13 cellular contexts compared by ENCODE assay signal in genomic region chr13:40152145-40152544, GRCh38.
DNase-seq lines count a peak whose midpoint lies in the region; ATAC-seq and TF ChIP-seq lines count a peak whose summit lies in the region.
"Had no signal": no experiment of that assay in that cellular context is flagged by ENCODE, and none has a peak within 500 bp of the region (broad histone marks: within the 10 kb centered on the region; RNA-seq: fewer than 3 reads in every experiment).

No MANE protein-coding gene starts in this region.

- WGBS in mammary epithelial cell (ENCODE audit: low coverage, missing lambda C conversion rate): 69% methylated on average over 3 of the region's 3 CpGs
- 77% methylated on average over 2 of the region's 3 CpGs for WGBS in mesenchymal stem cell

- TF ChIP-seq CTCF in C4-2B (conservative IDR thresholded peaks at IDR 0.05) (peak; percentile 4; the same call in 1 of the 2 replicates), Loucy (conservative IDR thresholded peaks at IDR 0.05; ENCODE audit: low read length) (peak; percentile 28), mammary epithelial cell (conservative IDR thresholded peaks at IDR 0.05 in 1 of 2, IDR thresholded peaks at IDR 0.05 in 1 of 2; ENCODE audit: extremely low read depth in 1 of 2, insufficient read depth in 1 of 2, low read depth in 1 of 2, low read length in 2 of 2) (peak in 1 of 2 donors; percentile 24), WERI-Rb-1 (IDR thresholded peaks at IDR 0.05; ENCODE audit: low read depth, low read length) (no peak), GM23338 (conservative IDR thresholded peaks at IDR 0.05; ENCODE audit: low read depth in 2 of 2) (no peak)

- H2BK120ac ChIP-seq in mesenchymal stem cell (ENCODE audit: low read depth, low read length): no peak overlapping the region

- H3K9me2 ChIP-seq in Loucy (replicated peaks; ENCODE audit: low read depth, low read length): no peaks in the 10 kb centered on the region
- H3K9me2 ChIP-seq in GM23338 (ENCODE audit: insufficient read depth): peaks cover 14% of the 10 kb centered on the region; the same call in 1 of the 2 replicates

- H3K18ac ChIP-seq in mesenchymal stem cell (ENCODE audit: low read depth in 1 of 2, low read length in 2 of 2): no peak overlapping the region

- H3K79me1 ChIP-seq in mesenchymal stem cell (replicated peaks; ENCODE audit: low read length, poor library complexity, severe bottlenecking): no peaks in the 10 kb centered on the region

- CTCF ChIA-PET in mammary epithelial cell (lab: Charles Lee; ENCODE audit: low non-redundant PET): no interaction called here

- H3K4ac ChIP-seq in mesenchymal stem cell (ENCODE audit: low read depth in 1 of 2, low read length in 2 of 2): no peak overlapping the region

- no peak overlapping the region for H3K27ac Mint-ChIP-seq in GM23338
- H3K27ac Mint-ChIP-seq: activated T-helper 1 cell treated with anti-CD3 and anti-CD28 coated beads, Interleukin-12 subunit alpha, Interleukin-12 subunit beta, Interleukin-2, Interleukin-4 antibody, amounts not matched to agents 30 ng/mL and 10 ng/mL and 1 ng/mL, durations not matched to agents 14 hours and 24 hours and 36 hours; neural progenitor cell had no signal

- H3K9me3 Mint-ChIP-seq in GM23338: no peaks in the 10 kb centered on the region
- H3K9me3 Mint-ChIP-seq: activated T-helper 1 cell treated with anti-CD3 and anti-CD28 coated beads, Interleukin-12 subunit alpha, Interleukin-12 subunit beta, Interleukin-2, Interleukin-4 antibody, amounts not matched to agents 30 ng/mL and 10 ng/mL and 1 ng/mL, durations not matched to agents 14 hours and 24 hours and 36 hours had no signal

- no peaks in the 10 kb centered on the region for H3K27me3 Mint-ChIP-seq in GM23338 (ENCODE audit: insufficient read depth, low read depth, poor library complexity)

- H2BK15ac ChIP-seq in mesenchymal stem cell (ENCODE audit: low read depth, poor library complexity, severe bottlenecking): no peak overlapping the region

- H3K4me1 ChIP-seq in Loucy (ENCODE audit: insufficient read depth, low read length, poor library complexity, severe bottlenecking) (no peaks in the 10 kb centered on the region), mammary epithelial cell (ENCODE audit: insufficient read depth, low read length) (peaks cover 7% of the 10 kb centered on the region), mesenchymal stem cell (ENCODE audit: control insufficient read depth, insufficient read depth, low read depth, low read length) (peaks cover 4% of the 10 kb centered on the region), GM23338 (ENCODE audit: insufficient read depth) (no peaks in the 10 kb centered on the region)

- H3K79me2 ChIP-seq in Loucy (ENCODE audit: insufficient read depth, low read length): no peaks in the 10 kb centered on the region
- H3K79me2 ChIP-seq in mammary epithelial cell (ENCODE audit: insufficient read depth, low read length): no peaks in the 10 kb centered on the region
- H3K79me2 ChIP-seq in GM23338 (replicated peaks; ENCODE audit: insufficient read depth): no peaks in the 10 kb centered on the region

- dilution Hi-C loops in mammary epithelial cell (cut with HindIII; ENCODE audit: low sequenced_read_pairs): no loop called here

- no peaks in the 10 kb centered on the region for H3F3A ChIP-seq in Loucy (ENCODE audit: low read depth)
- no peaks in the 10 kb centered on the region for H3F3A ChIP-seq in GM23338 (replicated peaks; ENCODE audit: low read depth)

- H3K23ac ChIP-seq in mesenchymal stem cell (ENCODE audit: low read length in 2 of 2): no peak overlapping the region

- H2AK5ac ChIP-seq in mesenchymal stem cell (ENCODE audit: low read length, severe bottlenecking): no peak overlapping the region

- no peaks in the 10 kb centered on the region for H3K27me3 ChIP-seq in Loucy (ENCODE audit: insufficient read depth, low read length, poor library complexity, severe bottlenecking)
- no peaks in the 10 kb centered on the region for H3K27me3 ChIP-seq in mammary epithelial cell (ENCODE audit: insufficient read depth, low read length)
- no peaks in the 10 kb centered on the region for H3K27me3 ChIP-seq in mesenchymal stem cell (ENCODE audit: control insufficient read depth in 1 of 2, insufficient read depth in 1 of 2, low read length in 2 of 2)
- H3K27me3 ChIP-seq in WERI-Rb-1 (ENCODE audit: insufficient read depth, low read depth, severe bottlenecking): no peaks in the 10 kb centered on the region
- no peaks in the 10 kb centered on the region for H3K27me3 ChIP-seq in GM23338 (ENCODE audit: insufficient read depth)
- H3K27me3 ChIP-seq: neural progenitor cell had no signal

- intact Hi-C loops in mammary epithelial cell (cut with micrococcal nuclease): loop anchor here (5.0 kb wide), 1 partner anchor 45 kb away; no protein-coding TSS in a partner anchor

- BruUV-seq in mammary epithelial cell (replicated peaks; lab: Mats Ljungman, UMichigan): no TSS peak

- no peak for ATAC-seq in GM23338
- ATAC-seq in stimulated activated naive CD8-positive, alpha-beta T cell treated with anti-CD3 and anti-CD28 coated beads, Interleukin-15, Interleukin-2, amounts not matched to agents 100 U/mL and 50 U/mL, for 24 hours: no peak

- H4K8ac ChIP-seq in mesenchymal stem cell (ENCODE audit: low read length): no peak overlapping the region

- no peaks in the 10 kb centered on the region for H3K36me3 Mint-ChIP-seq in GM23338 (ENCODE audit: low read depth)
- H3K36me3 Mint-ChIP-seq: neural progenitor cell had no signal

- no peak overlapping the region for H2AFZ ChIP-seq in Loucy (ENCODE audit: low read length)
- no peak overlapping the region for H2AFZ ChIP-seq in mammary epithelial cell (ENCODE audit: low read depth, low read length)
- H2AFZ ChIP-seq in mesenchymal stem cell (ENCODE audit: low read depth, low read length): no peak overlapping the region
- no peak overlapping the region for H2AFZ ChIP-seq in GM23338
- H2AFZ ChIP-seq: neural progenitor cell had no signal

- H3K4me3 Mint-ChIP-seq in GM23338: no peak overlapping the region
- H3K4me3 Mint-ChIP-seq: activated T-helper 1 cell treated with anti-CD3 and anti-CD28 coated beads, Interleukin-12 subunit alpha, Interleukin-12 subunit beta, Interleukin-2, Interleukin-4 antibody, amounts not matched to agents 30 ng/mL and 10 ng/mL and 1 ng/mL, durations not matched to agents 14 hours and 24 hours and 36 hours; neural progenitor cell had no signal

- H3K14ac ChIP-seq in mesenchymal stem cell (ENCODE audit: low read length in 2 of 2): no peak overlapping the region

- peaks cover 6% of the 10 kb centered on the region; the same call in 2 of the 3 replicates for H3K4me1 Mint-ChIP-seq in GM23338

- peak overlapping the region in 1 of 2 experiments; percentile 1 for H2BK12ac ChIP-seq in mesenchymal stem cell (ENCODE audit: low read length in 2 of 2)

- no peak overlapping the region for H3K4me3 ChIP-seq in Loucy (ENCODE audit: low read length, poor library complexity, severe bottlenecking)
- H3K4me3 ChIP-seq in mammary epithelial cell (replicated peaks in 1 of 3; ENCODE audit: insufficient read depth in 1 of 3, low read depth in 2 of 3, low read length in 3 of 3): no peak overlapping the region
- no peak overlapping the region for H3K4me3 ChIP-seq in mesenchymal stem cell (ENCODE audit: insufficient read depth in 1 of 2, low read depth in 1 of 2, low read length in 2 of 2)
- no peak overlapping the region for H3K4me3 ChIP-seq in WERI-Rb-1 (ENCODE audit: low read depth, low read length)
- no peak overlapping the region for H3K4me3 ChIP-seq in GM23338
- H3K4me3 ChIP-seq: neural progenitor cell had no signal

- DNase-seq in mammary epithelial cell (peak; percentile 83), mesenchymal stem cell (peak; percentile 65), WERI-Rb-1 (no peak), GM23338 (ENCODE audit: low spot score) (no peak), nucleus accumbens (lab: John Stamatoyannopoulos, UW) (no peak)
- DNase-seq in stimulated activated naive CD8-positive, alpha-beta T cell treated with anti-CD3 and anti-CD28 coated beads, Interleukin-15, Interleukin-2, amounts not matched to agents 100 U/mL and 50 U/mL, for 24 hours: no peak
- DNase-seq: NCI-H146, substantia nigra had no signal

- in situ Hi-C loops in mammary epithelial cell (cut with MboI; ENCODE audit: low sequenced_read_pairs in 2 of 2): no loop called here

- H4K91ac ChIP-seq in mesenchymal stem cell (ENCODE audit: low read length): no peak overlapping the region

- H3K4me2 ChIP-seq in Loucy (ENCODE audit: low read depth, low read length, poor library complexity, severe bottlenecking): no peak overlapping the region
- H3K4me2 ChIP-seq in mammary epithelial cell (ENCODE audit: insufficient read depth, low read depth, low read length): no peak overlapping the region
- H3K4me2 ChIP-seq in mesenchymal stem cell (ENCODE audit: low read length, poor library complexity, severe bottlenecking): no peak overlapping the region
- no peak overlapping the region for H3K4me2 ChIP-seq in GM23338
- H3K4me2 ChIP-seq: neural progenitor cell had no signal

- no peak overlapping the region for H2BK5ac ChIP-seq in mesenchymal stem cell (ENCODE audit: low read depth, low read length, poor library complexity, severe bottlenecking)

- H3K36me3 ChIP-seq in Loucy (ENCODE audit: insufficient read depth, low read length): no peaks in the 10 kb centered on the region
- H3K36me3 ChIP-seq in mammary epithelial cell (ENCODE audit: insufficient read depth, low read length): no peaks in the 10 kb centered on the region
- no peaks in the 10 kb centered on the region for H3K36me3 ChIP-seq in mesenchymal stem cell (ENCODE audit: control insufficient read depth in 1 of 2, insufficient read depth in 2 of 2, low read depth in 1 of 2, low read length in 2 of 2)
- no peaks in the 10 kb centered on the region for H3K36me3 ChIP-seq in WERI-Rb-1
- H3K36me3 ChIP-seq in GM23338 (ENCODE audit: insufficient read depth): no peaks in the 10 kb centered on the region
- H3K36me3 ChIP-seq: neural progenitor cell had no signal

- H3K9ac ChIP-seq in Loucy (ENCODE audit: low read depth, low read length, poor library complexity, severe bottlenecking) (no peak overlapping the region), mammary epithelial cell (ENCODE audit: insufficient read depth, low read length) (no peak overlapping the region), mesenchymal stem cell (ENCODE audit: low read length) (no peak overlapping the region)
- H3K9ac ChIP-seq: neural progenitor cell had no signal

- H4K20me1 ChIP-seq in Loucy (ENCODE audit: insufficient read depth, low read length, poor library complexity, severe bottlenecking) (no peaks in the 10 kb centered on the region), mammary epithelial cell (ENCODE audit: insufficient read depth, low read length) (no peaks in the 10 kb centered on the region), GM23338 (replicated peaks; ENCODE audit: insufficient read depth) (no peaks in the 10 kb centered on the region)

- no peaks in the 10 kb centered on the region for H3K9me3 ChIP-seq in Loucy (ENCODE audit: insufficient read depth, low read depth, low read length)
- no peaks in the 10 kb centered on the region for H3K9me3 ChIP-seq in mammary epithelial cell (replicated peaks; ENCODE audit: insufficient read depth, low read length)
- no peaks in the 10 kb centered on the region for H3K9me3 ChIP-seq in mesenchymal stem cell (ENCODE audit: control insufficient read depth, low read length)
- H3K9me3 ChIP-seq in WERI-Rb-1 (ENCODE audit: severe bottlenecking): no peaks in the 10 kb centered on the region

- H3K27ac ChIP-seq in C4-2B (no peak overlapping the region), mammary epithelial cell (ENCODE audit: insufficient read depth, low read depth, low read length) (no peak overlapping the region), mesenchymal stem cell (ENCODE audit: low read length, poor library complexity, severe bottlenecking) (no peak overlapping the region), WERI-Rb-1 (no peak overlapping the region), GM23338 (ENCODE audit: low read depth) (no peak overlapping the region)
- H3K27ac ChIP-seq: neural progenitor cell, VCaP had no signal

Comparison
In these comparisons a context has a peak if more than half of its experiments do, and no peak if none do; other contexts are left out.
1. CTCF ChIP-seq: peak in C4-2B (single experiment) and Loucy (single experiment); none in WERI-Rb-1 (single experiment) and GM23338 (0 of 2).
2. DNase-seq: peak in mammary epithelial cell (single experiment) and mesenchymal stem cell (single experiment); none in WERI-Rb-1 (single experiment), GM23338 (single experiment), nucleus accumbens (0 of 56) and stimulated activated naive CD8-positive, alpha-beta T cell treated with anti-CD3 and anti-CD28 coated beads, Interleukin-15, Interleukin-2, amounts not matched to agents 100 U/mL and 50 U/mL, for 24 hours (single experiment).